ENCODE assay signal across 23 cellular contexts in genomic region chr17:69880591-69881112, GRCh38.
A peak's percentile ranks its signal among the peaks of the same experiment; 100 is the strongest.
DNase-seq lines count a peak whose midpoint lies in the region; ATAC-seq, FAIRE-seq and TF ChIP-seq lines count a peak whose summit lies in the region.
"Had no signal": no experiment of that assay in that cellular context is flagged by ENCODE, and none has a peak within 500 bp of the region (broad histone marks: within the 10 kb centered on the region; RNA-seq: fewer than 3 reads in every experiment).

No MANE protein-coding gene starts in this region.

- H3K27ac Mint-ChIP-seq in MCF 10A (ENCODE audit: low read depth, unreplicated experiment): no peak overlapping the region
- H3K27ac Mint-ChIP-seq: B cell; CD4-positive, alpha-beta T cell; CD8-positive, alpha-beta T cell had no signal

- no peak overlapping the region; the same call in 1 of the 2 replicates for H2AK5ac ChIP-seq in IMR-90 (ENCODE audit: low read depth, low read length)

- no peak overlapping the region for H4K91ac ChIP-seq in IMR-90 (ENCODE audit: insufficient read depth, low read depth, low read length)

- no peaks in the 10 kb centered on the region for H3K79me1 ChIP-seq in IMR-90 (ENCODE audit: low read depth in 1 of 2, low read length in 2 of 2)

- dilution Hi-C loops in mammary epithelial cell (cut with HindIII; ENCODE audit: low sequenced_read_pairs) (no loop called here), IMR-90 (cut with HindIII; ENCODE audit: low sequenced_read_pairs, unreplicated experiment) (no loop called here)

- H4K8ac ChIP-seq in IMR-90 (ENCODE audit: low read depth in 2 of 2, low read length in 2 of 2): no peak overlapping the region

- 100% methylated on average over 4 of the region's 4 CpGs for WGBS in mammary epithelial cell (ENCODE audit: low coverage, missing lambda C conversion rate)
- WGBS in IMR-90 (ENCODE audit: extremely low coverage in 2 of 2, insufficient read length in 1 of 2), 2 experiments: no CpG with 5 or more reads among the region's 4 CpGs

- H3K9me3 Mint-ChIP-seq in MCF 10A (ENCODE audit: unreplicated experiment): no peaks in the 10 kb centered on the region
- H3K9me3 Mint-ChIP-seq: CD8-positive, alpha-beta T cell had no signal

- H2AFZ ChIP-seq in mammary epithelial cell (ENCODE audit: low read depth, low read length) (peak overlapping the region; percentile 31), IMR-90 (replicated peaks; ENCODE audit: low read length, poor library complexity) (no peak overlapping the region), OCI-LY7 (ENCODE audit: low read length) (no peak overlapping the region)

- H3K27me3 Mint-ChIP-seq in MCF 10A (ENCODE audit: insufficient read depth, unreplicated experiment): no peaks in the 10 kb centered on the region
- H3K27me3 Mint-ChIP-seq: B cell; CD4-positive, alpha-beta T cell had no signal

- no TSS peak for BruUV-seq in mammary epithelial cell (replicated peaks; lab: Mats Ljungman, UMichigan)
- BruUV-seq in MCF 10A (replicated peaks; lab: Mats Ljungman, UMichigan): no TSS peak
- no TSS peak for BruUV-seq in IMR-90 (replicated peaks; lab: Mats Ljungman, UMichigan)
- BruUV-seq in OCI-LY7 (replicated peaks; lab: Mats Ljungman, UMichigan): no TSS peak

- H3K27ac ChIP-seq in mammary epithelial cell (ENCODE audit: insufficient read depth, low read depth, low read length) (no peak overlapping the region), IMR-90 (ENCODE audit: insufficient read depth, low read length) (no peak overlapping the region), OCI-LY7 (ENCODE audit: low read depth, low read length, poor library complexity, severe bottlenecking) (no peak overlapping the region)
- H3K27ac ChIP-seq: BLaER1 treated with 17β-estradiol and CSF1 and Interleukin-3, amounts not matched to agents 10 nM and 100 nM; C4-2B had no signal

- H3K9me2 ChIP-seq in OCI-LY7 (ENCODE audit: insufficient read depth, low read length): no peaks in the 10 kb centered on the region; the same call in 1 of the 2 replicates

- in situ Hi-C loops in mammary epithelial cell (cut with MboI; ENCODE audit: low sequenced_read_pairs in 2 of 2): no loop called here
- in situ Hi-C loops in IMR-90 (cut with MboI; ENCODE audit: low sequenced_read_pairs): no loop called here

- H3K4me3 ChIP-seq in mammary epithelial cell (replicated peaks in 1 of 3; ENCODE audit: insufficient read depth in 1 of 3, low read depth in 2 of 3, low read length in 3 of 3): no peak overlapping the region
- H3K4me3 ChIP-seq in IMR-90 (ENCODE audit: insufficient read depth, low read depth, low read length): no peak overlapping the region
- no peak overlapping the region for H3K4me3 ChIP-seq in bronchial epithelial cell (ENCODE audit: low read depth, low read length)
- no peak overlapping the region for H3K4me3 ChIP-seq in OCI-LY7 (ENCODE audit: low read depth, low read length, poor library complexity, severe bottlenecking)
- H3K4me3 ChIP-seq: BLaER1 treated with 17β-estradiol and CSF1 and Interleukin-3, amounts not matched to agents 10 nM and 100 nM had no signal

- H3K9me3 ChIP-seq in mammary epithelial cell (replicated peaks; ENCODE audit: insufficient read depth, low read length): peaks cover 2% of the 10 kb centered on the region
- peaks cover 3% of the 10 kb centered on the region; the same call in 1 of the 2 replicates for H3K9me3 ChIP-seq in IMR-90 (ENCODE audit: control insufficient read depth, insufficient read depth, low read length)
- H3K9me3 ChIP-seq in OCI-LY7 (ENCODE audit: low read length): no peaks in the 10 kb centered on the region
- H3K9me3 ChIP-seq: BLaER1 treated with 17β-estradiol and CSF1 and Interleukin-3, amounts not matched to agents 10 nM and 100 nM; Caco-2 had no signal

- DNase-seq in mammary epithelial cell: no peak
- DNase-seq in MCF 10A (ENCODE audit: unreplicated experiment): no peak
- no peak for DNase-seq in IMR-90
- DNase-seq in bronchial epithelial cell (ENCODE audit: low read depth): no peak
- no peak for DNase-seq in epidermal melanocyte (ENCODE audit: insufficient read length, low spot score)
- DNase-seq in OCI-LY7 (ENCODE audit: low spot score): no peak
- DNase-seq: 8988T; AML-193; Caco-2; Calu3; CD4-positive, alpha-beta T cell; CD8-positive, alpha-beta T cell; DMS79 treated with DMSO at 0.1 percent for 48 hours; GF-D8 had no signal

- TF ChIP-seq CTCF in mammary epithelial cell (conservative IDR thresholded peaks at IDR 0.05 in 1 of 2, IDR thresholded peaks at IDR 0.05 in 1 of 2; ENCODE audit: extremely low read depth in 1 of 2, insufficient read depth in 1 of 2, low read depth in 1 of 2, low read length in 2 of 2) (no peak), MCF 10A (IDR thresholded peaks at IDR 0.05; ENCODE audit: unreplicated experiment) (no peak), IMR-90 (conservative IDR thresholded peaks at IDR 0.05; ENCODE audit: low read depth, low read length) (no peak), bronchial epithelial cell (IDR thresholded peaks at IDR 0.05; ENCODE audit: insufficient read depth, low read length, severe bottlenecking) (no peak), OCI-LY7 (conservative IDR thresholded peaks at IDR 0.05; ENCODE audit: low read length) (no peak)

- H3K9ac ChIP-seq in mammary epithelial cell (ENCODE audit: insufficient read depth, low read length) (no peak overlapping the region), IMR-90 (ENCODE audit: low read depth, low read length) (no peak overlapping the region)
- H3K9ac ChIP-seq: BLaER1 treated with 17β-estradiol and CSF1 and Interleukin-3, amounts not matched to agents 10 nM and 100 nM had no signal

- H3K9me1 ChIP-seq in IMR-90 (ENCODE audit: insufficient read depth, low read length): no peaks in the 10 kb centered on the region

- no peaks in the 10 kb centered on the region for H3K27me3 ChIP-seq in mammary epithelial cell (ENCODE audit: insufficient read depth, low read length)
- no peaks in the 10 kb centered on the region for H3K27me3 ChIP-seq in IMR-90 (ENCODE audit: control insufficient read depth, insufficient read depth, low read length)
- H3K27me3 ChIP-seq in bronchial epithelial cell (ENCODE audit: control insufficient read depth, insufficient read depth, low read length): no peaks in the 10 kb centered on the region
- H3K27me3 ChIP-seq: BLaER1 treated with 17β-estradiol and CSF1 and Interleukin-3, amounts not matched to agents 10 nM and 100 nM had no signal

- peak; percentile 50 for FAIRE-seq in bronchial epithelial cell (lab: Jason Lieb, UNC)
- FAIRE-seq: A204.1, D721Med, G401.6, GM12891, GM19239 had no signal

- TF ChIP-seq POLR2A in IMR-90 (IDR thresholded peaks at IDR 0.05; ENCODE audit: low read depth, low read length): no peak

- H3K36me3 Mint-ChIP-seq in MCF 10A (ENCODE audit: insufficient read depth, unreplicated experiment): no peaks in the 10 kb centered on the region
- H3K36me3 Mint-ChIP-seq: CD8-positive, alpha-beta T cell had no signal

- peaks cover 15% of the 10 kb centered on the region for H3K4me1 ChIP-seq in mammary epithelial cell (ENCODE audit: insufficient read depth, low read length)
- no peaks in the 10 kb centered on the region for H3K4me1 ChIP-seq in IMR-90 (ENCODE audit: control insufficient read depth, insufficient read depth, low read length)
- no peaks in the 10 kb centered on the region for H3K4me1 ChIP-seq in OCI-LY7 (ENCODE audit: insufficient read depth, low read length, poor library complexity, severe bottlenecking)
- H3K4me1 ChIP-seq: Caco-2 had no signal

- H3K56ac ChIP-seq in IMR-90 (ENCODE audit: extremely low read depth, insufficient read depth, low read length): no peak overlapping the region

- H4K20me1 ChIP-seq in mammary epithelial cell (ENCODE audit: insufficient read depth, low read length) (no peaks in the 10 kb centered on the region), IMR-90 (ENCODE audit: insufficient read depth, low read length) (no peaks in the 10 kb centered on the region), OCI-LY7 (ENCODE audit: insufficient read depth, low read length) (no peaks in the 10 kb centered on the region)
- H4K20me1 ChIP-seq: BLaER1 treated with 17β-estradiol and CSF1 and Interleukin-3, amounts not matched to agents 10 nM and 100 nM had no signal

- CTCF ChIA-PET in mammary epithelial cell (lab: Charles Lee; ENCODE audit: low non-redundant PET) (no interaction called here), MCF 10A (lab: Yijun Ruan, JAX) (interaction anchor here (0.6 to 0.9 kb wide), 2 partner anchors 100 to 1994 kb away, joined by 3 to 4 read pairs; no protein-coding TSS in a partner anchor), IMR-90 (lab: Yijun Ruan, JAX) (no interaction called here), OCI-LY7 (lab: Charles Lee; ENCODE audit: unreplicated experiment) (no interaction called here)

- peak overlapping the region; percentile 53 for H3K18ac ChIP-seq in IMR-90 (ENCODE audit: low read depth, low read length)

- H2BK120ac ChIP-seq in IMR-90 (ENCODE audit: low read depth, low read length): no peak overlapping the region

- TF ChIP-seq RAD21 in IMR-90 (IDR thresholded peaks at IDR 0.05; ENCODE audit: low read length): no peak

- H2BK20ac ChIP-seq in IMR-90 (ENCODE audit: low read depth, low read length): no peak overlapping the region

- H3K4ac ChIP-seq in IMR-90 (ENCODE audit: low read depth, low read length): no peak overlapping the region

- no peak overlapping the region for H2BK5ac ChIP-seq in IMR-90 (ENCODE audit: low read depth, low read length, poor library complexity, severe bottlenecking)

- intact Hi-C loops in mammary epithelial cell (cut with micrococcal nuclease): no loop called here
- intact Hi-C loops in MCF 10A (cut with micrococcal nuclease): no loop called here
- intact Hi-C loops in IMR-90 (cut with micrococcal nuclease): no loop called here
- intact Hi-C loops in OCI-LY7 (cut with micrococcal nuclease; ENCODE audit: unreplicated experiment): no loop called here

- no peak overlapping the region for H2AK9ac ChIP-seq in IMR-90 (replicated peaks; ENCODE audit: low read depth, low read length, poor library complexity)

- ATAC-seq in IMR-90 (ENCODE audit: low read depth) (no peak), HG03196 (IDR thresholded peaks at IDR 0.05; ENCODE audit: unreplicated experiment) (no peak)
- ATAC-seq: CD8-positive, alpha-beta T cell had no signal

- no peak overlapping the region for H4K5ac ChIP-seq in IMR-90 (ENCODE audit: low read depth, low read length)

- no peak overlapping the region for H3K23ac ChIP-seq in IMR-90 (ENCODE audit: low read depth, low read length)

- H3K14ac ChIP-seq in IMR-90 (replicated peaks; ENCODE audit: low read depth, low read length): no peak overlapping the region

- H3K4me2 ChIP-seq in mammary epithelial cell (ENCODE audit: insufficient read depth, low read depth, low read length): no peak overlapping the region
- no peak overlapping the region for H3K4me2 ChIP-seq in IMR-90 (ENCODE audit: low read depth, low read length)
- no peak overlapping the region for H3K4me2 ChIP-seq in OCI-LY7 (ENCODE audit: low read length)
- H3K4me2 ChIP-seq: BLaER1 treated with 17β-estradiol and CSF1 and Interleukin-3, amounts not matched to agents 10 nM and 100 nM had no signal

- H3K36me3 ChIP-seq in mammary epithelial cell (ENCODE audit: insufficient read depth, low read length) (no peaks in the 10 kb centered on the region), IMR-90 (ENCODE audit: control insufficient read depth, insufficient read depth, low read length) (no peaks in the 10 kb centered on the region), bronchial epithelial cell (ENCODE audit: control insufficient read depth, insufficient read depth, low read length) (no peaks in the 10 kb centered on the region), OCI-LY7 (ENCODE audit: insufficient read depth, low read length) (no peaks in the 10 kb centered on the region)
- H3K36me3 ChIP-seq: BLaER1 treated with 17β-estradiol and CSF1 and Interleukin-3, amounts not matched to agents 10 nM and 100 nM had no signal

- H3K79me2 ChIP-seq in mammary epithelial cell (ENCODE audit: insufficient read depth, low read length) (peaks cover 7% of the 10 kb centered on the region), OCI-LY7 (ENCODE audit: insufficient read depth, low read depth, low read length) (no peaks in the 10 kb centered on the region)

- H2BK15ac ChIP-seq in IMR-90 (ENCODE audit: low read depth, low read length): no peak overlapping the region

- no peak overlapping the region for H3K4me3 Mint-ChIP-seq in MCF 10A (ENCODE audit: unreplicated experiment)
- H3K4me3 Mint-ChIP-seq: B cell; CD4-positive, alpha-beta T cell; CD8-positive, alpha-beta T cell had no signal

- POLR2A ChIA-PET in MCF 10A (lab: Yijun Ruan, JAX): no interaction called here
- POLR2A ChIA-PET in IMR-90 (lab: Charles Lee; ENCODE audit: unreplicated experiment): no interaction called here
- POLR2A ChIA-PET in OCI-LY7 (lab: Charles Lee): interaction anchor here (0.7 kb wide), 1 partner anchor 643 kb away, joined by 3 read pairs; no protein-coding TSS in a partner anchor

- no peaks in the 10 kb centered on the region for H3K4me1 Mint-ChIP-seq in MCF 10A (ENCODE audit: insufficient read depth, unreplicated experiment)
- H3K4me1 Mint-ChIP-seq: B cell had no signal
